8 cellular contexts compared by ENCODE assay signal in genomic region chr4:164731827-164732474, GRCh38.
DNase-seq lines count a peak whose midpoint lies in the region; ATAC-seq lines count a peak whose summit lies in the region.

No MANE protein-coding gene starts in this region.

- ATAC-seq in GM21423 (IDR thresholded peaks at IDR 0.05; ENCODE audit: unreplicated experiment) = peak; percentile 66

- in situ Hi-C loops in T47D (cut with HindIII; ENCODE audit: low pct_unique_long_range_greater_than_20kb, low sequenced_read_pairs) = no loop called here

- DNase-seq in GM03348 (ENCODE audit: low spot score) (peak; percentile 70), HuH-7 (ENCODE audit: low spot score) (peak; percentile 50), T-helper 9 cell (peak; percentile 31), T47D (ENCODE audit: low read depth in 1 of 2, low spot score in 1 of 2) (peak; percentile 12 to 59), islet precursor cell (peak; percentile 66), NCI-H187 treated with DMSO at 0.1 percent for 48 hours (lab: John Stamatoyannopoulos, UW) (no peak)
- DNase-seq in stimulated activated CD4-positive, alpha-beta T cell treated with anti-CD3 and anti-CD28 coated beads, Interleukin-2, amount 100 ng/mL, for 4 hours (ENCODE audit: low read depth) = peak; percentile 3
